ENCODE assay signal across 23 cellular contexts in genomic region chr16:5446623-5447240, GRCh38.
"Had no signal": no experiment of that assay in that cellular context is flagged by ENCODE, and none has a peak within 500 bp of the region (broad histone marks: within the 10 kb centered on the region; RNA-seq: fewer than 3 reads in every experiment).

No MANE protein-coding gene starts in this region.

- H2AFZ ChIP-seq: hepatocyte, neural progenitor cell, parathyroid adenoma had no signal

- H3K4me2 ChIP-seq: hepatocyte, neural progenitor cell had no signal

- H3K9me3 ChIP-seq: gastrocnemius medialis, heart left ventricle, thoracic aorta, vagina had no signal

- H3K79me2 ChIP-seq: hepatocyte, parathyroid adenoma had no signal

- H3K36me3 ChIP-seq: gastrocnemius medialis, heart left ventricle, neural progenitor cell, spleen, thoracic aorta, tibial nerve, vagina had no signal

- FAIRE-seq: colon, keratinocyte had no signal

- H3K4me3 ChIP-seq: dorsolateral prefrontal cortex, gastrocnemius medialis, heart left ventricle, hepatocyte, lung, neural progenitor cell, spleen, thoracic aorta, tibial nerve, vagina had no signal

- H3K9ac ChIP-seq: neural progenitor cell, parathyroid adenoma had no signal

- ATAC-seq: esophagus mucosa; gastrocnemius medialis; heart left ventricle; naive thymus-derived CD4-positive, alpha-beta T cell; sciatic nerve; stimulated activated naive B cell treated with anti-CD40 and anti-IgM and Interleukin-4, amounts not matched to agents 10 μg/mL and 1 μg/mL and 100 μg/mL, for 72 hours had no signal

- DNase-seq: dorsolateral prefrontal cortex; effector CD4-positive, alpha-beta T cell; foreskin fibroblast; gastrocnemius medialis; heart left ventricle; mesenchymal stem cell; midbrain; naive thymus-derived CD4-positive, alpha-beta T cell; spleen; stimulated activated CD4-positive, alpha-beta T cell treated with anti-CD3 and anti-CD28 coated beads, Interleukin-4, amount 100 ng/mL, for 4 hours; stimulated activated naive B cell treated with anti-CD40 and anti-IgM and Interleukin-4, amounts not matched to agents 10 μg/mL and 1 μg/mL and 100 μg/mL, for 72 hours had no signal

- H3K4me1 ChIP-seq: gastrocnemius medialis, heart left ventricle, parathyroid adenoma, spleen, tibial nerve, vagina had no signal

- H3K27me3 ChIP-seq: gastrocnemius medialis, tibial nerve, vagina had no signal

- H3K27ac ChIP-seq: dorsolateral prefrontal cortex, epithelial cell of prostate, gastrocnemius medialis, heart left ventricle, hepatocyte, neural progenitor cell, parathyroid adenoma, spleen, thoracic aorta, tibial nerve, vagina had no signal
